In genomic region chr22:30304495-30305244, GRCh38 we compare ENCODE assay signal across 8 cellular contexts. TPM values are rescaled to one million over a fixed set of nuclear protein-coding genes. Genes with fewer than 3 reads are reported as not detected.
DNase-seq lines count a peak whose midpoint lies in the region; ATAC-seq and TF ChIP-seq lines count a peak whose summit lies in the region.

No MANE protein-coding gene starts in this region.

- H3K4me3 Mint-ChIP-seq in CD8-positive, alpha-beta T cell, result peak overlapping the region; percentile 69
- no peak overlapping the region for H3K4me3 Mint-ChIP-seq in neural crest cell

- ATAC-seq in CD8-positive, alpha-beta T cell, result no peak

- CTCF ChIA-PET in CD8-positive, alpha-beta T cell (lab: Charles Lee), result interaction anchor here (1.3 to 13.9 kb wide), 3 partner anchors 9 to 19 kb away, joined by 4 to 146 read pairs (median 4); partner anchors contain the start of gene CASTOR1

- H3K27ac ChIP-seq in CD8-positive, alpha-beta T cell (ENCODE audit: low read depth, low read length), result peak overlapping the region; percentile 62
- H3K27ac ChIP-seq in MM.1S (ENCODE audit: low read length) (peak overlapping the region; percentile 76; the same call in 1 of the 2 replicates), cingulate gyrus (ENCODE audit: low read depth, low read length) (peak overlapping the region; percentile 69), testis (peak overlapping the region in 1 of 2 donors; percentile 82), WERI-Rb-1 (no peak overlapping the region)

- no peaks in the 10 kb centered on the region for H3K9me3 Mint-ChIP-seq in CD8-positive, alpha-beta T cell
- no peaks in the 10 kb centered on the region for H3K9me3 Mint-ChIP-seq in neural crest cell

- H3K9ac ChIP-seq in MM.1S (ENCODE audit: low read length), result 0 out of 2 replicates have a peak overlapping the region, but pooled peaks have one; percentile 48

- TF ChIP-seq CTCF in CD8-positive, alpha-beta T cell (IDR thresholded peaks at IDR 0.05), result no peak
- TF ChIP-seq CTCF in MM.1S (IDR thresholded peaks at IDR 0.05; ENCODE audit: low read length), result no peak
- no peak for TF ChIP-seq CTCF in neural crest cell (conservative IDR thresholded peaks at IDR 0.05)
- no peak for TF ChIP-seq CTCF in testis (IDR thresholded peaks at IDR 0.05)
- no peak for TF ChIP-seq CTCF in WERI-Rb-1 (IDR thresholded peaks at IDR 0.05; ENCODE audit: low read depth, low read length)

- peak overlapping the region; percentile 38 for H3K4me3 ChIP-seq in CD8-positive, alpha-beta T cell (ENCODE audit: low read depth, low read length)
- H3K4me3 ChIP-seq in MM.1S (ENCODE audit: low read length) (no peak overlapping the region), testis (no peak overlapping the region), WERI-Rb-1 (ENCODE audit: low read depth, low read length) (no peak overlapping the region)

- H3K9me3 ChIP-seq in CD8-positive, alpha-beta T cell (ENCODE audit: low read length), result no peaks in the 10 kb centered on the region
- H3K9me3 ChIP-seq in MM.1S (replicated peaks; ENCODE audit: insufficient read depth, low read length) (no peaks in the 10 kb centered on the region), testis (no peaks in the 10 kb centered on the region), WERI-Rb-1 (ENCODE audit: severe bottlenecking) (no peaks in the 10 kb centered on the region)

- H3K79me2 ChIP-seq in MM.1S (ENCODE audit: low read length), result peaks cover 44% of the 10 kb centered on the region

- peak overlapping the region; percentile 98 for H3K27ac Mint-ChIP-seq in CD8-positive, alpha-beta T cell
- H3K27ac Mint-ChIP-seq in neural crest cell (ENCODE audit: unreplicated experiment), result peak overlapping the region; percentile 78

- WGBS in testis, 2 donors, result 68 to 74% methylated on average over 7 of the region's 7 CpGs

- H3K4me2 ChIP-seq in MM.1S (ENCODE audit: low read depth, low read length), result peak overlapping the region; percentile 87

- H3K9me2 ChIP-seq in MM.1S (replicated peaks; ENCODE audit: insufficient read depth, low read length), result no peaks in the 10 kb centered on the region

- DNase-seq in CD8-positive, alpha-beta T cell, result no peak
- DNase-seq in MM.1S (no peak), neural crest cell (ENCODE audit: low read depth, low spot score) (no peak), testis (no peak), H4 (ENCODE audit: low spot score) (no peak), WERI-Rb-1 (no peak)
- no peak for DNase-seq in stimulated activated CD4-positive, alpha-beta T cell treated with anti-CD3 and anti-CD28 coated beads, Interleukin-4, amount 100 ng/mL, for 1 hour

- no peaks in the 10 kb centered on the region for H3K27me3 Mint-ChIP-seq in CD8-positive, alpha-beta T cell (ENCODE audit: low read depth)
- H3K27me3 Mint-ChIP-seq in neural crest cell (ENCODE audit: low read depth), result no peaks in the 10 kb centered on the region

- POLR2A ChIA-PET in CD8-positive, alpha-beta T cell (lab: Charles Lee), result interaction anchor here (0.6 to 11.2 kb wide), 7 partner anchors 8 to 1028 kb away, joined by 3 to 184 read pairs (median 8); partner anchors contain the start of genes CASTOR1, CCDC157, RNF215 and SF3A1

- peaks cover 41% of the 10 kb centered on the region for H3K36me3 Mint-ChIP-seq in CD8-positive, alpha-beta T cell
- H3K36me3 Mint-ChIP-seq in neural crest cell (ENCODE audit: low read depth), result no peaks in the 10 kb centered on the region

- H3K27me3 ChIP-seq in CD8-positive, alpha-beta T cell (ENCODE audit: insufficient read depth, low read length), result no peaks in the 10 kb centered on the region
- no peaks in the 10 kb centered on the region for H3K27me3 ChIP-seq in MM.1S (replicated peaks; ENCODE audit: insufficient read depth, low read length)
- no peaks in the 10 kb centered on the region for H3K27me3 ChIP-seq in testis
- H3K27me3 ChIP-seq in WERI-Rb-1 (ENCODE audit: insufficient read depth, low read depth, severe bottlenecking), result no peaks in the 10 kb centered on the region

- TF ChIP-seq POLR2A in testis (IDR thresholded peaks at IDR 0.05), result no peak

- H3F3A ChIP-seq in MM.1S (ENCODE audit: insufficient read depth, low read length), result peaks cover 21% of the 10 kb centered on the region

- intact Hi-C loops in CD8-positive, alpha-beta T cell (cut with DNase I, micrococcal nuclease), result loop anchor here in 1 of 2 experiments (5.0 to 10.0 kb wide), 2 partner anchors 118 to 1190 kb away; partner anchors contain the start of gene SFI1
- intact Hi-C loops in testis (cut with DNase I; ENCODE audit: low total_unique reads), result no loop called here

- peaks cover 91% of the 10 kb centered on the region for H3K4me1 Mint-ChIP-seq in CD8-positive, alpha-beta T cell (ENCODE audit: low read depth)
- H3K4me1 Mint-ChIP-seq in neural crest cell, result peaks cover 14% of the 10 kb centered on the region

- no peak overlapping the region for H2AFZ ChIP-seq in MM.1S (ENCODE audit: low read length)

- peaks cover 97% of the 10 kb centered on the region for H3K4me1 ChIP-seq in CD8-positive, alpha-beta T cell (ENCODE audit: insufficient read depth, low read length)
- H3K4me1 ChIP-seq in MM.1S (ENCODE audit: low read length), result peaks cover 65% of the 10 kb centered on the region
- H3K4me1 ChIP-seq in testis, result peaks cover 63% of the 10 kb centered on the region

- H3K36me3 ChIP-seq in CD8-positive, alpha-beta T cell (ENCODE audit: insufficient read depth, low read length), result peaks cover 9% of the 10 kb centered on the region
- H3K36me3 ChIP-seq in MM.1S (replicated peaks; ENCODE audit: insufficient read depth, low read length) (no peaks in the 10 kb centered on the region), testis (ENCODE audit: low read depth, missing control alignments) (no peaks in the 10 kb centered on the region), WERI-Rb-1 (peaks cover 16% of the 10 kb centered on the region)

- no peaks in the 10 kb centered on the region for H4K20me1 ChIP-seq in MM.1S (ENCODE audit: insufficient read depth, low read length)

RNA-seq across cellular contexts. Expression of gene CASTOR1, which starts 15.4 kb away (rescaled TPM):
- total RNA-seq in CD8-positive, alpha-beta T cell, result 10 to 100 TPM; 17.2 to 21.9 TPM
- total RNA-seq in neural crest cell (6.2 and 8.7 TPM in 2 replicates), testis (10 to 100 TPM; 36.7 to 71.4 TPM)
- 32.8 TPM for polyA plus RNA-seq in testis (ENCODE audit: insufficient read depth, low read depth, low replicate concordance)
- 2.9 and 6.6 TPM in 2 replicates for total RNA-seq in H4 (2014; rRNA removed; shearing (Covaris generic))

RNA-seq across cellular contexts. Expression of gene TBC1D10A, which starts 22.1 kb away (rescaled TPM):
- total RNA-seq in CD8-positive, alpha-beta T cell, result 10 to 100 TPM; 77.5 to 87.3 TPM
- total RNA-seq in neural crest cell, result 8.2 and 8.5 TPM in 2 replicates
- 10 to 100 TPM; 48.4 to 79.1 TPM for total RNA-seq in testis
- polyA plus RNA-seq in testis (ENCODE audit: insufficient read depth, low read depth, low replicate concordance), result 51.0 TPM
- total RNA-seq in H4 (2014; rRNA removed; shearing (Covaris generic)), result 7.5 and 8.4 TPM in 2 replicates

RNA-seq across cellular contexts. Expression of gene OSM, which starts 38.0 kb away (rescaled TPM):
- total RNA-seq in CD8-positive, alpha-beta T cell, result 10 to 100 TPM; 26.1 to 26.5 TPM
- total RNA-seq in neural crest cell, result not detected in 2 replicates
- total RNA-seq in testis, result 1 to 10 TPM in 1 of 2 donors, not detected in 1; 1.6 TPM
- polyA plus RNA-seq in testis (ENCODE audit: insufficient read depth, low read depth, low replicate concordance), result 0.69 TPM
- not detected in 2 replicates for total RNA-seq in H4 (2014; rRNA removed; shearing (Covaris generic))

RNA-seq across cellular contexts. Expression of gene SF3A1, which starts 52.0 kb away (rescaled TPM):
- 100 to 1,000 TPM; 406 to 422 TPM for total RNA-seq in CD8-positive, alpha-beta T cell
- total RNA-seq in neural crest cell, result 252 and 265 TPM in 2 replicates
- total RNA-seq in testis, result 100 to 1,000 TPM; 159 to 174 TPM
- polyA plus RNA-seq in testis (ENCODE audit: insufficient read depth, low read depth, low replicate concordance), result 272 TPM
- total RNA-seq in H4 (2014; rRNA removed; shearing (Covaris generic)), result 14.5 and 45.6 TPM in 2 replicates

RNA-seq across cellular contexts. Expression of gene CCDC157, which starts 52.1 kb away (rescaled TPM):
- 10 to 100 TPM in 1 of 2 experiments, 1 to 10 TPM in 1; 8.7 to 11.7 TPM for total RNA-seq in CD8-positive, alpha-beta T cell
- total RNA-seq in neural crest cell (8.3 and 9.3 TPM in 2 replicates), testis (10 to 100 TPM; 70.1 to 81.9 TPM)
- polyA plus RNA-seq in testis (ENCODE audit: insufficient read depth, low read depth, low replicate concordance), result 69.2 TPM
- 0.70 and 1.4 TPM in 2 replicates for total RNA-seq in H4 (2014; rRNA removed; shearing (Covaris generic))

Comparison
In these comparisons a context has a peak if more than half of its experiments do, and no peak if none do; other contexts are left out.
1. RNA of gene OSM, which starts 38.0 kb away (total RNA-seq): 26.1 to 26.5 TPM in CD8-positive, alpha-beta T cell; 1.6 TPM in testis, not detected in neural crest cell and not detected in H4; every median in the first group is over 10 times any median in the second.